In the genomic region with DNA sequence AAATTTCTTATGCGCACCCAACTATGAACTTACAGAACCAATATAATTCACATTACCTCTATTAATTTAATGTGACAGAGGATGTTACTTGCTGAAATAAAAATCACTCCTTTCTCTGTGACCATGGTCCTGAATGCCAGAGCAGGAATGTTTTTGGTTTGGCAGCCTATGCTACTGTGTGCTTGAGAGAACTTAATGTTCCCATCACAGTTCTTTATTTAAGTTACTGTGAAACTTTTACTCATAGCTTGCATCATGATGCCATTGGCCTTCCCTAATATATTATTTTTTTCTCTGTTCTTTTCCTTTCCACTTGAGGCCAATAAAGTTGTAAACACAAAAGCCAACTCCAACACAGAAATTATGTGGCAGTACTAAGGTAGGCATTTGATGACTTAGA, we compare ENCODE assay signal across 15 cellular contexts.
A peak's percentile ranks its signal among the peaks of the same experiment; 100 is the strongest.
DNase-seq lines count a peak whose midpoint lies in the region; ATAC-seq and TF ChIP-seq lines count a peak whose summit lies in the region.
"Had no signal": no experiment of that assay in that cellular context is flagged by ENCODE, and none has a peak within 500 bp of the region (broad histone marks: within the 10 kb centered on the region; RNA-seq: fewer than 3 reads in every experiment).

No MANE protein-coding gene starts in this region.

- no peak for DNase-seq in left ventricle myocardium inferior
- DNase-seq in left cardiac atrium: no peak
- peak; percentile 79 for DNase-seq in fibroblast of the conjunctiva (ENCODE audit: low read depth)
- DNase-seq in vagina (ENCODE audit: extremely low spot score in 2 of 2): peak in 1 of 2 donors; percentile 88
- no peak for DNase-seq in COLO829 (ENCODE audit: low spot score)
- DNase-seq: activated CD4-positive, CD25-positive, alpha-beta regulatory T cell treated with anti-CD3 and anti-CD28 coated beads, Interleukin-2, amount 50 U/mL, for 72 hours; activated gamma-delta T cell treated with Interleukin-2 at 50 U/mL for 16 hours; CD8-positive, alpha-beta memory T cell; effector memory CD8-positive, alpha-beta T cell; NCI-H187; pancreas; SJCRH30 had no signal

- no peaks in the 10 kb centered on the region for H3K27me3 ChIP-seq in left ventricle myocardium inferior (ENCODE audit: low read depth)
- H3K27me3 ChIP-seq in rectal smooth muscle tissue (ENCODE audit: control insufficient read depth, insufficient read depth, low read length): no peaks in the 10 kb centered on the region
- no peaks in the 10 kb centered on the region for H3K27me3 ChIP-seq in vagina
- H3K27me3 ChIP-seq: pancreas, SJCRH30 had no signal

- TF ChIP-seq CTCF in left ventricle myocardium inferior (IDR thresholded peaks at IDR 0.05; ENCODE audit: borderline replicate concordance): no peak
- no peak for TF ChIP-seq CTCF in vagina (IDR thresholded peaks at IDR 0.05)

- H3K4me1 ChIP-seq in left ventricle myocardium inferior: peaks cover 2% of the 10 kb centered on the region
- H3K4me1 ChIP-seq in rectal smooth muscle tissue (ENCODE audit: control insufficient read depth, insufficient read depth, low read length): peaks cover 10% of the 10 kb centered on the region
- H3K4me1 ChIP-seq in vagina: peaks cover 14% of the 10 kb centered on the region
- H3K4me1 ChIP-seq: pancreas had no signal

- H3K27ac ChIP-seq in left ventricle myocardium inferior (replicated peaks): peak overlapping the region; percentile 50
- H3K27ac ChIP-seq in rectal smooth muscle tissue (ENCODE audit: low read depth, low read length): peak overlapping the region; percentile 75
- peak overlapping the region; percentile 62 for H3K27ac ChIP-seq in vagina
- H3K27ac ChIP-seq: pancreas, SJCRH30 had no signal

- H3K4me3 ChIP-seq in left ventricle myocardium inferior (no peak overlapping the region), rectal smooth muscle tissue (ENCODE audit: low read length) (no peak overlapping the region), vagina (no peak overlapping the region)
- H3K4me3 ChIP-seq: pancreas, SJCRH30 had no signal

- H3K9me3 ChIP-seq in left ventricle myocardium inferior (replicated peaks) (peaks cover 11% of the 10 kb centered on the region), vagina (no peaks in the 10 kb centered on the region)
- H3K9me3 ChIP-seq: pancreas, SJCRH30 had no signal

- H3K36me3 ChIP-seq in left ventricle myocardium inferior (no peaks in the 10 kb centered on the region), rectal smooth muscle tissue (ENCODE audit: control insufficient read depth, insufficient read depth, low read length) (no peaks in the 10 kb centered on the region), vagina (no peaks in the 10 kb centered on the region)
- H3K36me3 ChIP-seq: pancreas, SJCRH30 had no signal

- ATAC-seq in left cardiac atrium (no peak), HG03095 (IDR thresholded peaks at IDR 0.05; ENCODE audit: unreplicated experiment) (no peak), HG02610 (IDR thresholded peaks at IDR 0.05; ENCODE audit: unreplicated experiment) (no peak)
- ATAC-seq: effector memory CD8-positive, alpha-beta T cell; pancreas had no signal

- H3K9ac ChIP-seq in rectal smooth muscle tissue (ENCODE audit: low read length): no peak overlapping the region

- intact Hi-C loops in left ventricle myocardium inferior (cut with micrococcal nuclease) (no loop called here), left cardiac atrium (cut with DNase I) (no loop called here), vagina (cut with DNase I) (no loop called here)

- no peak for TF ChIP-seq POLR2A in vagina (IDR thresholded peaks at IDR 0.05)
